19 cellular contexts compared by ENCODE assay signal in the genomic region with DNA sequence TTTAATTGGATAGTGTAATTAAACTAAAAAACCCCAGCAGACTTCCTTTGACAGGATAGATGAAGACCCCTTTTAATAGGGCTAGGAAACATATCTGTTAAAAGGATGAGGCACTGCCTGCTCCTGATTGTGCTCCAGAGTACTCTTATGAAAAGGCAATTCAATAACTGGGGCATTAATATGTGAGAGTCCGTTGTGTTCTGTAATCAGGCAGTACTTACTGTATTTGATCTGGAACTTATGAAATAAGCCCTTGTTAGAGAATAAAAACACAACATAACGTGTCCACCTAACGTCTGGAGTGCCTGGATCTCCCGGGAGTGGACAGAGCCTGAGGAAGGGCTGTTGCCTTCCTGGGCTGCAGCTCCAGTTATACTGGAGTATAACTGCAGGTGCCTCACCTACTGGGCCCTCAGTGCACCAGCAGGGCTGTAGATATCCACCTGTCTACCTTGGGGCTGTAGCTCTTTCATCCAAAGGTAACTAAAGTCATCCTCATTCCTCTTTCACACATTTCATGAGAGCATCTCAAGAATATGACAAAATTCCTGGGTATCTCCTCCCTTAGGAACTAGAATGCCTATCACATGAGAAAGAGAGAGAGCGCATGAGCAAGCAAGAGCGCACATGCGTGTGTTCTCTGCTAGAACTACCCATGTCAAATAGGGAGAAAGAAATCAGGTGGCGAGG.
DNase-seq lines count a peak whose midpoint lies in the region; ATAC-seq and TF ChIP-seq lines count a peak whose summit lies in the region.
"Had no signal": no experiment of that assay in that cellular context is flagged by ENCODE, and none has a peak within 500 bp of the region (broad histone marks: within the 10 kb centered on the region; RNA-seq: fewer than 3 reads in every experiment).

No MANE protein-coding gene starts in this region.

- no peak overlapping the region for H3K27ac Mint-ChIP-seq in endodermal cell
- H3K27ac Mint-ChIP-seq in neural crest cell (ENCODE audit: unreplicated experiment), result peak overlapping the region; percentile 93
- no peak overlapping the region for H3K27ac Mint-ChIP-seq in stimulated activated naive CD8-positive, alpha-beta T cell treated with anti-CD3 and anti-CD28 coated beads, Interleukin-15, amount 100 ng/mL, for 72 hours
- H3K27ac Mint-ChIP-seq: CD4-positive, alpha-beta T cell had no signal

- H3K9me3 Mint-ChIP-seq in endodermal cell (peaks cover 40% of the 10 kb centered on the region), neural crest cell (peaks cover 8% of the 10 kb centered on the region)
- peaks cover 5 to 15% of the 10 kb centered on the region in 2 donors for H3K9me3 Mint-ChIP-seq in stimulated activated naive CD8-positive, alpha-beta T cell treated with anti-CD3 and anti-CD28 coated beads, Interleukin-15, amount 100 ng/mL, for 72 hours

- H3K36me3 ChIP-seq in endodermal cell (ENCODE audit: control insufficient read depth, insufficient read depth, low read length) (peaks cover 17% of the 10 kb centered on the region), stomach smooth muscle (ENCODE audit: control insufficient read depth in 2 of 2, insufficient read depth in 2 of 2, low read length in 2 of 2) (no peaks in the 10 kb centered on the region)
- H3K36me3 ChIP-seq: BE2C, HAP-1 had no signal

- H3K4me1 ChIP-seq in endodermal cell (ENCODE audit: control insufficient read depth, insufficient read depth, low read length), result no peaks in the 10 kb centered on the region
- H3K4me1 ChIP-seq in stomach smooth muscle (ENCODE audit: control insufficient read depth, insufficient read depth, low read length), result peaks cover 38% of the 10 kb centered on the region

- H3K9ac ChIP-seq in endodermal cell (ENCODE audit: extremely low read depth, low read length, poor library complexity, severe bottlenecking) (no peak overlapping the region), stomach smooth muscle (ENCODE audit: low read length in 2 of 2) (no peak overlapping the region)

- WGBS in endodermal cell (ENCODE audit: insufficient coverage in 1 of 2, insufficient read length in 1 of 2), 2 experiments, result 90 to 94% methylated on average over 2 to 8 of the region's 8 CpGs

- H3K27me3 ChIP-seq in endodermal cell (ENCODE audit: control insufficient read depth, insufficient read depth, low read length, poor library complexity, severe bottlenecking) (no peaks in the 10 kb centered on the region), stomach smooth muscle (ENCODE audit: control insufficient read depth in 1 of 2, insufficient read depth in 2 of 2, low read length in 2 of 2) (no peaks in the 10 kb centered on the region)
- H3K27me3 ChIP-seq: BE2C, SJCRH30 had no signal

- H3K4me3 Mint-ChIP-seq in endodermal cell, result no peak overlapping the region
- peak overlapping the region; percentile 57 for H3K4me3 Mint-ChIP-seq in neural crest cell
- H3K4me3 Mint-ChIP-seq in stimulated activated naive CD8-positive, alpha-beta T cell treated with anti-CD3 and anti-CD28 coated beads, Interleukin-15, amount 100 ng/mL, for 72 hours, result no peak overlapping the region
- H3K4me3 Mint-ChIP-seq: CD4-positive, alpha-beta T cell had no signal

- H3K36me3 Mint-ChIP-seq in endodermal cell (ENCODE audit: low read depth) (peaks cover 45% of the 10 kb centered on the region), neural crest cell (ENCODE audit: low read depth) (peaks cover 25% of the 10 kb centered on the region)

- H3K4me3 ChIP-seq in endodermal cell (ENCODE audit: low read length), result no peak overlapping the region
- H3K4me3 ChIP-seq in stomach smooth muscle (ENCODE audit: low read length in 2 of 2), result no peak overlapping the region
- H3K4me3 ChIP-seq: HAP-1, PC-9, SJCRH30 had no signal

- ATAC-seq in stimulated activated naive CD8-positive, alpha-beta T cell treated with anti-CD3 and anti-CD28 coated beads, Interleukin-15, amount 100 ng/mL, for 72 hours, result no peak
- no peak for ATAC-seq in GM18867 (IDR thresholded peaks at IDR 0.05; ENCODE audit: unreplicated experiment)

- in situ Hi-C loops in SK-MEL-5 (cut with HindIII; ENCODE audit: low pct_unique_long_range_greater_than_20kb, low sequenced_read_pairs), result no loop called here

- DNase-seq in SK-MEL-5 (ENCODE audit: low read depth, low spot score), result peak; percentile 83
- no peak for DNase-seq in endodermal cell
- DNase-seq in neural crest cell (ENCODE audit: low read depth, low spot score), result no peak
- no peak for DNase-seq in T-helper 1 cell
- DNase-seq in NCI-H1092 treated with DMSO at 0.1 percent for 48 hours (lab: John Stamatoyannopoulos, UW), result no peak
- no peak for DNase-seq in stimulated activated naive CD8-positive, alpha-beta T cell treated with anti-CD3 and anti-CD28 coated beads, Interleukin-15, amount 100 ng/mL, for 72 hours
- DNase-seq: BE2C; Calu3; CD4-positive, alpha-beta T cell; DMS53; KBM-7; MV-4-11; NCI-H2029; NCI-H510A; PC-9; SJCRH30 had no signal

- H3K9me3 ChIP-seq in endodermal cell (ENCODE audit: control insufficient read depth, low read length) (peaks cover 34% of the 10 kb centered on the region), stomach smooth muscle (ENCODE audit: control insufficient read depth in 2 of 2, low read length in 2 of 2) (no peaks in the 10 kb centered on the region)
- H3K9me3 ChIP-seq: BE2C had no signal

- H3K4me1 Mint-ChIP-seq in endodermal cell (peaks cover 4% of the 10 kb centered on the region), neural crest cell (peaks cover 37% of the 10 kb centered on the region)
- no peaks in the 10 kb centered on the region for H3K4me1 Mint-ChIP-seq in stimulated activated naive CD8-positive, alpha-beta T cell treated with anti-CD3 and anti-CD28 coated beads, Interleukin-15, amount 100 ng/mL, for 72 hours

- H3K27ac ChIP-seq in endodermal cell (ENCODE audit: low read depth, low read length) (peak overlapping the region; percentile 62), stomach smooth muscle (ENCODE audit: low read length) (peak overlapping the region; percentile 11)
- H3K27ac ChIP-seq: PC-9, SJCRH30 had no signal

- H3K27me3 Mint-ChIP-seq in endodermal cell (ENCODE audit: insufficient read depth), result no peaks in the 10 kb centered on the region
- H3K27me3 Mint-ChIP-seq in neural crest cell (ENCODE audit: low read depth), result no peaks in the 10 kb centered on the region
- H3K27me3 Mint-ChIP-seq in stimulated activated naive CD8-positive, alpha-beta T cell treated with anti-CD3 and anti-CD28 coated beads, Interleukin-15, amount 100 ng/mL, for 72 hours, result no peaks in the 10 kb centered on the region
- H3K27me3 Mint-ChIP-seq: CD4-positive, alpha-beta T cell had no signal

- no peak for TF ChIP-seq CTCF in endodermal cell (conservative IDR thresholded peaks at IDR 0.05)
- TF ChIP-seq CTCF in neural crest cell (conservative IDR thresholded peaks at IDR 0.05), result no peak
